In genomic region chr16:87921236-87921773, GRCh38 we compare ENCODE assay signal across 1 cellular context.
TF ChIP-seq lines count a peak whose summit lies in the region.

No MANE protein-coding gene starts in this region.

TF ChIP-seq in GM23338, 12 proteins besides CTCF, POLR2A, EP300 and RAD21 (continued from another document):
- no peak for TF ChIP-seq ZNF462 (CRISPR knock-in tag; IDR thresholded peaks at IDR 0.05)
